23 cellular contexts compared by ENCODE assay signal in the genomic region with DNA sequence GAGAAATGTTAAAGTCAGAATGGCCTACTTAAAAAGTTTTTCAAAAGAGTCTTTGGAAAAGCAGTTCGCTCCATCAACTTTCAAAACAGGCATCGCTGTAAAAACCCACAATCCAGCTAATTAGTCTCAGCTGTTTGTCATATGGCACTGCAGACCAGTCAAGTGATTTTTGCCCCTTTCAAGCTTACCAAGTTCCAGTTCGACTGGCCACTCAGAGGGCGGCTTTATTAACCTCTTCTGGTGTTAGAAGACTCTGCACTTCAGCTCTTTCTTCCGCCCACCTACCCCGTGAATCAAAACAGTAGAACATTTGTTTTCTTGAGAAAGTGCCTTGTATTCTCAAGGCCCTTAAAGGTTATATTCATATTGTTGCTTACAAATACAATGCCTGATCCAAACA. TPM values are rescaled to one million over a fixed set of nuclear protein-coding genes. Genes with fewer than 3 reads are reported as not detected.
A peak's percentile ranks its signal among the peaks of the same experiment; 100 is the strongest.
DNase-seq lines count a peak whose midpoint lies in the region; ATAC-seq and TF ChIP-seq lines count a peak whose summit lies in the region.
"Had no signal": no experiment of that assay in that cellular context is flagged by ENCODE, and none has a peak within 500 bp of the region (broad histone marks: within the 10 kb centered on the region; RNA-seq: fewer than 3 reads in every experiment).

No MANE protein-coding gene starts in this region.

- peak overlapping the region in 6 of 8 donors; percentile 2 to 60 (median 25) for H3K4me3 Mint-ChIP-seq in CD4-positive, alpha-beta memory T cell
- peak overlapping the region; percentile 51 for H3K4me3 Mint-ChIP-seq in activated naive CD8-positive, alpha-beta T cell treated with anti-CD3 and anti-CD28 coated beads, Interleukin-2, amount 50 U/mL, for 24 hours
- H3K4me3 Mint-ChIP-seq in natural killer cell treated with Interleukin-12 subunit alpha and Interleukin-12 subunit beta and Interleukin-15 and Interleukin-18, amount 100 ng/mL, for 72 hours: peak overlapping the region; percentile 86

- no peak for ATAC-seq in activated naive CD8-positive, alpha-beta T cell treated with anti-CD3 and anti-CD28 coated beads, Interleukin-2, amount 50 U/mL, for 24 hours
- no peak for ATAC-seq in natural killer cell treated with Interleukin-12 subunit alpha and Interleukin-12 subunit beta and Interleukin-15 and Interleukin-18, amount 100 ng/mL, for 72 hours
- ATAC-seq: HCT116, K562 had no signal

- no peak overlapping the region for H3K27ac ChIP-seq in CD4-positive, alpha-beta memory T cell (ENCODE audit: low read depth, low read length)
- H3K27ac ChIP-seq: hepatocyte, stomach, transverse colon had no signal

- H3K4me1 ChIP-seq in CD4-positive, alpha-beta memory T cell (ENCODE audit: insufficient read depth, low read length): peaks cover 76% of the 10 kb centered on the region

- intact Hi-C loops in CD4-positive, alpha-beta memory T cell (cut with micrococcal nuclease): no loop called here

- peaks cover 20 to 22% of the 10 kb centered on the region in 2 donors for H3K36me3 Mint-ChIP-seq in CD4-positive, alpha-beta memory T cell
- H3K36me3 Mint-ChIP-seq in activated naive CD8-positive, alpha-beta T cell treated with anti-CD3 and anti-CD28 coated beads, Interleukin-2, amount 50 U/mL, for 24 hours (ENCODE audit: low read depth): peaks cover 72% of the 10 kb centered on the region
- H3K36me3 Mint-ChIP-seq in natural killer cell treated with Interleukin-12 subunit alpha and Interleukin-12 subunit beta and Interleukin-15 and Interleukin-18, amount 100 ng/mL, for 72 hours: peaks cover 65% of the 10 kb centered on the region

- H3K27ac Mint-ChIP-seq in CD4-positive, alpha-beta memory T cell: peak overlapping the region; percentile 74 to 98 (median 90)
- peak overlapping the region; percentile 89 for H3K27ac Mint-ChIP-seq in activated naive CD8-positive, alpha-beta T cell treated with anti-CD3 and anti-CD28 coated beads, Interleukin-2, amount 50 U/mL, for 24 hours
- peak overlapping the region; percentile 96 to 97 for H3K27ac Mint-ChIP-seq in natural killer cell treated with Interleukin-12 subunit alpha and Interleukin-12 subunit beta and Interleukin-15 and Interleukin-18, amount 100 ng/mL, for 72 hours

- peaks cover 55 to 89% (median 74%) of the 10 kb centered on the region in 4 donors for H3K4me1 Mint-ChIP-seq in CD4-positive, alpha-beta memory T cell
- peaks cover 92% of the 10 kb centered on the region for H3K4me1 Mint-ChIP-seq in activated naive CD8-positive, alpha-beta T cell treated with anti-CD3 and anti-CD28 coated beads, Interleukin-2, amount 50 U/mL, for 24 hours
- peaks cover 82 to 92% of the 10 kb centered on the region in 2 donors for H3K4me1 Mint-ChIP-seq in natural killer cell treated with Interleukin-12 subunit alpha and Interleukin-12 subunit beta and Interleukin-15 and Interleukin-18, amount 100 ng/mL, for 72 hours (ENCODE audit: low read depth in 2 of 2)

- no peaks in the 10 kb centered on the region for H3K27me3 Mint-ChIP-seq in CD4-positive, alpha-beta memory T cell
- H3K27me3 Mint-ChIP-seq in activated naive CD8-positive, alpha-beta T cell treated with anti-CD3 and anti-CD28 coated beads, Interleukin-2, amount 50 U/mL, for 24 hours: no peaks in the 10 kb centered on the region
- H3K27me3 Mint-ChIP-seq in natural killer cell treated with Interleukin-12 subunit alpha and Interleukin-12 subunit beta and Interleukin-15 and Interleukin-18, amount 100 ng/mL, for 72 hours: no peaks in the 10 kb centered on the region

- POLR2A ChIA-PET in CD4-positive, alpha-beta memory T cell (lab: Charles Lee; ENCODE audit: partially characterized antibody): interaction anchor here (0.6 to 10.6 kb wide), 4 partner anchors 12 to 73 kb away, joined by 3 to 201 read pairs (median 7); partner anchors contain the start of genes RAB27A and RSL24D1

- H3K9me3 ChIP-seq in CD4-positive, alpha-beta memory T cell (ENCODE audit: control insufficient read depth in 1 of 2, low read length in 2 of 2): no peaks in the 10 kb centered on the region
- H3K9me3 ChIP-seq: stomach, transverse colon had no signal

- TF ChIP-seq POLR2A in erythroblast (IDR thresholded peaks at IDR 0.05; ENCODE audit: low read length): no peak

- H3K4me3 ChIP-seq in CD4-positive, alpha-beta memory T cell (ENCODE audit: low read length in 2 of 2): no peak overlapping the region
- H3K4me3 ChIP-seq: hepatocyte, K562, stomach, transverse colon had no signal

- H3K36me3 ChIP-seq in CD4-positive, alpha-beta memory T cell (ENCODE audit: insufficient read depth, low read length): no peaks in the 10 kb centered on the region
- H3K36me3 ChIP-seq: transverse colon had no signal

- no peaks in the 10 kb centered on the region for H3K9me3 Mint-ChIP-seq in CD4-positive, alpha-beta memory T cell
- H3K9me3 Mint-ChIP-seq in activated naive CD8-positive, alpha-beta T cell treated with anti-CD3 and anti-CD28 coated beads, Interleukin-2, amount 50 U/mL, for 24 hours: peaks cover 15% of the 10 kb centered on the region
- no peaks in the 10 kb centered on the region for H3K9me3 Mint-ChIP-seq in natural killer cell treated with Interleukin-12 subunit alpha and Interleukin-12 subunit beta and Interleukin-15 and Interleukin-18, amount 100 ng/mL, for 72 hours

- DNase-seq in CD4-positive, alpha-beta memory T cell: no peak
- peak; percentile 65 for DNase-seq in RPMI7951 (ENCODE audit: low read depth)
- DNase-seq in activated naive CD8-positive, alpha-beta T cell treated with anti-CD3 and anti-CD28 coated beads, Interleukin-2, amount 50 U/mL, for 24 hours: no peak
- DNase-seq in natural killer cell treated with Interleukin-12 subunit alpha and Interleukin-12 subunit beta and Interleukin-15 and Interleukin-18, amount 100 ng/mL, for 72 hours (ENCODE audit: low spot score): no peak
- no peak for DNase-seq in NCI-H1436 treated with DMSO at 0.1 percent for 48 hours (lab: John Stamatoyannopoulos, UW)
- no peak for DNase-seq in erythroblast (lab: John Stamatoyannopoulos, UW)
- no peak for DNase-seq in ACHN
- DNase-seq in NCI-H1105 treated with DMSO at 0.1 percent for 48 hours (lab: John Stamatoyannopoulos, UW): no peak
- DNase-seq: activated gamma-delta T cell treated with Interleukin-2 at 50 U/mL for 16 hours; amniotic stem cell; dermis blood vessel endothelial cell; MM.1S; NCI-H146; NCI-H2171; NCI-H526 treated with DMSO at 0.1 percent for 48 hours; nucleus accumbens; RPMI8226; stimulated activated CD4-positive, alpha-beta T cell treated with anti-CD3 and anti-CD28 coated beads, Interleukin-2, amount 100 ng/mL, for 48 hours; stomach; transverse colon had no signal

- CTCF ChIA-PET in CD4-positive, alpha-beta memory T cell (lab: Charles Lee; ENCODE audit: partially characterized antibody): interaction anchor here (1.1 to 3.4 kb wide), 3 partner anchors 19 to 165 kb away, joined by 3 to 10 read pairs (median 3); no protein-coding TSS in a partner anchor

- H3K27me3 ChIP-seq in CD4-positive, alpha-beta memory T cell (ENCODE audit: insufficient read depth, low read length): no peaks in the 10 kb centered on the region
- H3K27me3 ChIP-seq: hepatocyte, stomach, transverse colon had no signal

- in situ Hi-C loops in ACHN (cut with HindIII; ENCODE audit: low pct_ligation_motif_present, low pct_unique_long_range_greater_than_20kb, low sequenced_read_pairs): no loop called here

RNA-seq across cellular contexts. Expression of gene RAB27A, which starts 19.3 kb away (rescaled TPM):
- 10 to 100 TPM; 44.6 to 52.5 TPM for total RNA-seq in CD4-positive, alpha-beta memory T cell
- 10 to 100 TPM; 52.1 to 55.7 TPM for polyA plus RNA-seq in CD4-positive, alpha-beta memory T cell
- total RNA-seq in RPMI7951 (2014; rRNA removed; shearing (Covaris generic)): 17.8 and 19.0 TPM in 2 replicates
- total RNA-seq in natural killer cell treated with Interleukin-12 subunit alpha and Interleukin-12 subunit beta and Interleukin-15 and Interleukin-18, amount 100 ng/mL, for 72 hours: 100 to 1,000 TPM; 136 to 243 TPM

RNA-seq across cellular contexts. Expression of gene PIGBOS1, which starts 48.6 kb away (rescaled TPM):
- 10 to 100 TPM; 14.1 to 20.3 TPM for total RNA-seq in CD4-positive, alpha-beta memory T cell
- 10 to 100 TPM; 27.8 to 37.8 TPM for polyA plus RNA-seq in CD4-positive, alpha-beta memory T cell
- total RNA-seq in RPMI7951 (2014; rRNA removed; shearing (Covaris generic)): 25.6 and 30.7 TPM in 2 replicates
- 10 to 100 TPM; 13.2 to 13.3 TPM for total RNA-seq in natural killer cell treated with Interleukin-12 subunit alpha and Interleukin-12 subunit beta and Interleukin-15 and Interleukin-18, amount 100 ng/mL, for 72 hours

RNA-seq across cellular contexts. Expression of gene PIGB, which starts 48.7 kb away (rescaled TPM):
- 10 to 100 TPM; 26.4 to 28.6 TPM for total RNA-seq in CD4-positive, alpha-beta memory T cell
- 10 to 100 TPM; 13.0 to 18.7 TPM for polyA plus RNA-seq in CD4-positive, alpha-beta memory T cell
- 21.0 and 29.7 TPM in 2 replicates for total RNA-seq in RPMI7951 (2014; rRNA removed; shearing (Covaris generic))
- total RNA-seq in natural killer cell treated with Interleukin-12 subunit alpha and Interleukin-12 subunit beta and Interleukin-15 and Interleukin-18, amount 100 ng/mL, for 72 hours: 10 to 100 TPM; 18.4 to 27.5 TPM

Comparison
In these comparisons a context has a peak if more than half of its experiments do, and no peak if none do; other contexts are left out.
1. H3K4me3 Mint-ChIP-seq: peak in every context shown above with its lines; median percentile 86 in natural killer cell treated with Interleukin-12 subunit alpha and Interleukin-12 subunit beta and Interleukin-15 and Interleukin-18, amount 100 ng/mL, for 72 hours; 51 in activated naive CD8-positive, alpha-beta T cell treated with anti-CD3 and anti-CD28 coated beads, Interleukin-2, amount 50 U/mL, for 24 hours; 25 in CD4-positive, alpha-beta memory T cell.